ENCODE assay signal across 8 cellular contexts in genomic region chr12:71639341-71639760, GRCh38. TPM values are rescaled to one million over a fixed set of nuclear protein-coding genes. Genes with fewer than 3 reads are reported as not detected.
A peak's percentile ranks its signal among the peaks of the same experiment; 100 is the strongest.
DNase-seq lines count a peak whose midpoint lies in the region; ATAC-seq and TF ChIP-seq lines count a peak whose summit lies in the region.

No MANE protein-coding gene starts in this region.

- intact Hi-C loops in left colon (cut with DNase I, micrococcal nuclease) (loop anchor here in 1 of 2 donors (10.0 kb wide), 1 partner anchor 225 kb away; no protein-coding TSS in a partner anchor), uterus (cut with DNase I; ENCODE audit: low total_unique reads) (no loop called here)

- DNase-seq in DMS79 treated with DMSO at 0.1 percent for 48 hours (lab: John Stamatoyannopoulos, UW): peak; percentile 10
- DNase-seq in SK-N-DZ (ENCODE audit: low spot score): peak; percentile 11
- DNase-seq in left colon: no peak
- no peak for DNase-seq in NCI-H1417 treated with DMSO at 0.1 percent for 48 hours (lab: John Stamatoyannopoulos, UW)
- no peak for DNase-seq in NOMO-1 treated with dmso at 0.1 percent for 144 hours (lab: John Stamatoyannopoulos, UW; ENCODE audit: unreplicated experiment)
- no peak for DNase-seq in retina
- DNase-seq in uterus: no peak

- ATAC-seq in GM21786 (IDR thresholded peaks at IDR 0.05; ENCODE audit: unreplicated experiment) (peak; percentile 51), left colon (peak; percentile 60)

- TF ChIP-seq CTCF in uterus (IDR thresholded peaks at IDR 0.05): no peak

- no peaks in the 10 kb centered on the region for H3K4me1 ChIP-seq in uterus

- no peak overlapping the region for H3K4me3 ChIP-seq in uterus

- no peaks in the 10 kb centered on the region for H3K27me3 ChIP-seq in uterus

- H3K9me3 ChIP-seq in uterus: no peaks in the 10 kb centered on the region

- no peaks in the 10 kb centered on the region for H3K36me3 ChIP-seq in uterus

- no peak for TF ChIP-seq POLR2A in uterus (IDR thresholded peaks at IDR 0.05)

- no peak overlapping the region for H3K27ac ChIP-seq in uterus

RNA-seq across cellular contexts. Expression of gene ZFC3H1, which starts 24.3 kb away (rescaled TPM):
- 8.3 and 9.6 TPM in 2 replicates for polyA plus RNA-seq in SK-N-DZ (2014; cell fraction: cytosol; rRNA removed)
- polyA plus RNA-seq in SK-N-DZ (2014; cell fraction: nucleus; rRNA removed): 79.3 and 145 TPM in 2 replicates
- total RNA-seq in left colon (10 to 100 TPM; 41.3 to 42.1 TPM), uterus (10 to 100 TPM; 12.6 to 80.7 (median 51.2) TPM)

RNA-seq across cellular contexts. Expression of gene THAP2, which starts 24.8 kb away (rescaled TPM):
- polyA plus RNA-seq in SK-N-DZ (2014; cell fraction: cytosol; rRNA removed): 9.8 and 10.6 TPM in 2 replicates
- 16.2 and 21.8 TPM in 2 replicates for polyA plus RNA-seq in SK-N-DZ (2014; cell fraction: nucleus; rRNA removed)
- total RNA-seq in left colon (1 to 10 TPM; 2.1 to 3.5 TPM), uterus (10 to 100 TPM in 1 of 4 donors, 1 to 10 TPM in 2, under 1 TPM in 1; 0.88 to 12.8 (median 5.4) TPM)

RNA-seq across cellular contexts. Expression of gene TMEM19, which starts 46.5 kb away (rescaled TPM):
- 10.1 and 18.6 TPM in 2 replicates for polyA plus RNA-seq in SK-N-DZ (2014; cell fraction: cytosol; rRNA removed)
- polyA plus RNA-seq in SK-N-DZ (2014; cell fraction: nucleus; rRNA removed): 4.8 and 5.3 TPM in 2 replicates
- total RNA-seq in left colon (10 to 100 TPM; 41.9 to 48.8 TPM), uterus (10 to 100 TPM; 10.6 to 35.9 (median 20.1) TPM)

Comparison
In these comparisons a context has a peak if more than half of its experiments do, and no peak if none do; other contexts are left out.
1. DNase-seq: peak in DMS79 treated with DMSO at 0.1 percent for 48 hours (single experiment) and SK-N-DZ (single experiment); none in left colon (0 of 2), NCI-H1417 treated with DMSO at 0.1 percent for 48 hours (single experiment), NOMO-1 treated with dmso at 0.1 percent for 144 hours (single experiment), retina (single experiment) and uterus (0 of 2).